In the genomic region with DNA sequence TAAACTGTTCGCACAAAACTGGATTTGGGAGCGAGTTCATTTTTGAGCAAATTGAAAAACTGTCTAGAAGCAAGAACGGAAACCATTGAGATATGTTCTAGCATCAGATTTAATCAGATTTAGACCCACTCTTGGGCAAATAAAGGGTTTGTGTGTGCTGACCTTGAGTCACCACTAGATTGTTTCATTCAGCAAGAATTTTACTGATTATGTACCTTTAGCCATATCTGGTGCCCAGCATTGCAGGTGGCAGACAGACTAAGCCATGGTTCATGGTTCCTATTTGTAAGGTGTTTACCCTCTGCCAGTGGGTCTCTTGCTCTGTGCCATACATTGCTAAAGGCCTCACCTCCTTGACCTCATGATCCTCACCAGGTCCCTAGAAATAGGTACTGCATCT, we compare ENCODE assay signal across 12 cellular contexts. TPM values are rescaled to one million over a fixed set of nuclear protein-coding genes. Genes with fewer than 3 reads are reported as not detected.
A peak's percentile ranks its signal among the peaks of the same experiment; 100 is the strongest.
DNase-seq lines count a peak whose midpoint lies in the region; ATAC-seq, FAIRE-seq and TF ChIP-seq lines count a peak whose summit lies in the region.
"Had no signal": no experiment of that assay in that cellular context is flagged by ENCODE, and none has a peak within 500 bp of the region (broad histone marks: within the 10 kb centered on the region; RNA-seq: fewer than 3 reads in every experiment).

No MANE protein-coding gene starts in this region.

- DNase-seq in cardiac muscle cell (ENCODE audit: low read depth in 1 of 2, low spot score in 1 of 2), result no peak
- DNase-seq in cardiac septum (ENCODE audit: low spot score), result no peak
- no peak for DNase-seq in kidney
- no peak for DNase-seq in tibial artery
- no peak for DNase-seq in OCI-M1 (lab: John Stamatoyannopoulos, UW)
- DNase-seq in nucleus accumbens (lab: John Stamatoyannopoulos, UW), result no peak
- DNase-seq: NCI-H226 had no signal

- no peaks in the 10 kb centered on the region for H3K27me3 Mint-ChIP-seq in activated naive CD8-positive, alpha-beta T cell

- ATAC-seq in GM19324 (IDR thresholded peaks at IDR 0.05; ENCODE audit: low FRiP score, unreplicated experiment), result no peak

- peaks cover 24% of the 10 kb centered on the region for H3K36me3 ChIP-seq in cardiac muscle cell
- peaks cover 6 to 9% of the 10 kb centered on the region in 2 donors for H3K36me3 ChIP-seq in kidney (ENCODE audit: control insufficient read depth in 1 of 2, insufficient read depth in 2 of 2, low read length in 2 of 2)
- peaks cover 29 to 42% (median 30%) of the 10 kb centered on the region in 3 donors for H3K36me3 ChIP-seq in tibial artery

- H3K4me3 ChIP-seq in cardiac muscle cell (peak overlapping the region; percentile 45), kidney (ENCODE audit: low read length in 2 of 2) (peak overlapping the region; percentile 69 to 82), tibial artery (peak overlapping the region; percentile 91 to 95)

- H3K4me1 ChIP-seq in cardiac muscle cell (ENCODE audit: low read depth), result peaks cover 9% of the 10 kb centered on the region
- H3K4me1 ChIP-seq in kidney (ENCODE audit: control insufficient read depth in 1 of 2, insufficient read depth in 1 of 2, low read depth in 1 of 2, low read length in 2 of 2), result peaks cover 9 to 14% of the 10 kb centered on the region in 2 donors
- H3K4me1 ChIP-seq in tibial artery, result peaks cover 0 to 18% (median 16%) of the 10 kb centered on the region in 4 donors

- intact Hi-C loops in cardiac septum (cut with DNase I) (no loop called here), kidney (cut with DNase I) (no loop called here), tibial artery (cut with DNase I; ENCODE audit: low total_unique reads) (no loop called here)

- H3K27ac Mint-ChIP-seq in activated naive CD8-positive, alpha-beta T cell, result peak overlapping the region; percentile 97

- TF ChIP-seq CTCF in cardiac muscle cell (IDR thresholded peaks at IDR 0.05; ENCODE audit: low read depth, low read length) (no peak), kidney (IDR thresholded peaks at IDR 0.05; ENCODE audit: borderline replicate concordance, extremely low read depth, insufficient read depth) (no peak), tibial artery (IDR thresholded peaks at IDR 0.05) (no peak)

- no peaks in the 10 kb centered on the region for H3K27me3 ChIP-seq in cardiac muscle cell
- H3K27me3 ChIP-seq in tibial artery, result no peaks in the 10 kb centered on the region

- H3K9me3 ChIP-seq in cardiac muscle cell (ENCODE audit: low read depth) (no peaks in the 10 kb centered on the region), kidney (ENCODE audit: control insufficient read depth in 1 of 2, low read length in 2 of 2) (no peaks in the 10 kb centered on the region), tibial artery (no peaks in the 10 kb centered on the region)

- peak overlapping the region; percentile 93 for H3K4me3 Mint-ChIP-seq in activated naive CD8-positive, alpha-beta T cell

- no peak for FAIRE-seq in kidney (lab: Jason Lieb, UNC)

- H3K9ac ChIP-seq in kidney (ENCODE audit: low read length in 2 of 2), result peak overlapping the region in 1 of 2 donors; percentile 33

- peaks cover 45% of the 10 kb centered on the region for H3K4me1 Mint-ChIP-seq in activated naive CD8-positive, alpha-beta T cell (ENCODE audit: low read depth)

- no peaks in the 10 kb centered on the region for H3K9me3 Mint-ChIP-seq in activated naive CD8-positive, alpha-beta T cell (ENCODE audit: low read depth)

- peaks cover 8% of the 10 kb centered on the region for H3K36me3 Mint-ChIP-seq in activated naive CD8-positive, alpha-beta T cell

- no peak overlapping the region for H3K27ac ChIP-seq in cardiac muscle cell
- H3K27ac ChIP-seq in kidney (ENCODE audit: low read depth in 2 of 2, low read length in 2 of 2), result no peak overlapping the region
- H3K27ac ChIP-seq in tibial artery, result peak overlapping the region in 1 of 2 donors; percentile 6

RNA-seq across cellular contexts. Expression of gene NUDC, which starts 1.4 kb away (rescaled TPM):
- total RNA-seq in cardiac muscle cell (73.8 and 99.6 TPM in 2 replicates), cardiac septum (55.5 TPM), kidney (61.5 TPM)
- polyA plus RNA-seq in cardiac muscle cell (152 and 192 TPM in 2 replicates), kidney (ENCODE audit: insufficient read depth, low read depth, low replicate concordance) (112 TPM)

RNA-seq across cellular contexts. Expression of gene NR0B2, which starts 9.1 kb away (rescaled TPM):
- total RNA-seq in cardiac muscle cell (3.3 and 3.9 TPM in 2 replicates), cardiac septum (5.7 TPM), kidney (0.79 TPM)
- polyA plus RNA-seq in cardiac muscle cell (2.1 and 2.4 TPM in 2 replicates), kidney (ENCODE audit: insufficient read depth, low read depth, low replicate concordance) (16.5 TPM)
- total RNA-seq: Daoy, lung microvascular endothelial cell, temporal lobe had no signal

RNA-seq across cellular contexts. Expression of gene GPATCH3, which starts 22.6 kb away (rescaled TPM):
- 11.0 and 16.1 TPM in 2 replicates for total RNA-seq in cardiac muscle cell
- 15.9 and 16.1 TPM in 2 replicates for polyA plus RNA-seq in cardiac muscle cell
- 6.4 TPM for total RNA-seq in cardiac septum
- 15.8 TPM for total RNA-seq in kidney
- 15.8 TPM for polyA plus RNA-seq in kidney (ENCODE audit: insufficient read depth, low read depth, low replicate concordance)

RNA-seq across cellular contexts. Expression of gene GPN2, which starts 32.8 kb away (rescaled TPM):
- total RNA-seq in cardiac muscle cell, result 18.4 and 21.5 TPM in 2 replicates
- 32.2 and 35.4 TPM in 2 replicates for polyA plus RNA-seq in cardiac muscle cell
- total RNA-seq in cardiac septum, result 23.4 TPM
- total RNA-seq in kidney, result 28.8 TPM
- 24.6 TPM for polyA plus RNA-seq in kidney (ENCODE audit: insufficient read depth, low read depth, low replicate concordance)

RNA-seq across cellular contexts. Expression of gene KDF1, which starts 37.4 kb away (rescaled TPM):
- 0.63 and 0.67 TPM in 2 replicates for total RNA-seq in cardiac muscle cell
- 0.35 and 0.37 TPM in 2 replicates for polyA plus RNA-seq in cardiac muscle cell
- not detected for total RNA-seq in cardiac septum
- 14.1 TPM for total RNA-seq in kidney
- polyA plus RNA-seq in kidney (ENCODE audit: insufficient read depth, low read depth, low replicate concordance), result 19.3 TPM
- total RNA-seq: lung microvascular endothelial cell, temporal lobe had no signal
